Comparison of ENCODE assay signal across 8 cellular contexts in genomic region chr12:121132601-121133481, GRCh38. TPM values are rescaled to one million over a fixed set of nuclear protein-coding genes. Genes with fewer than 3 reads are reported as not detected.
DNase-seq lines count a peak whose midpoint lies in the region; ATAC-seq, FAIRE-seq and TF ChIP-seq lines count a peak whose summit lies in the region.

Gene P2RX7, plus strand, starts transcription at chr12:121132876. Its CDS starts 95 bp downstream, at chr12:121132971.

- H3K27me3 ChIP-seq in heart right ventricle: no peaks in the 10 kb centered on the region
- no peaks in the 10 kb centered on the region for H3K27me3 ChIP-seq in pancreas

- ATAC-seq in heart right ventricle (peak; percentile 62 to 87 (median 74)), pancreas (peak; percentile 78 to 85 (median 83)), HG02973 (IDR thresholded peaks at IDR 0.05; ENCODE audit: unreplicated experiment) (no peak), GM19455 (IDR thresholded peaks at IDR 0.05; ENCODE audit: unreplicated experiment) (no peak)

- H3K36me3 ChIP-seq in heart right ventricle: no peaks in the 10 kb centered on the region
- no peaks in the 10 kb centered on the region for H3K36me3 ChIP-seq in pancreas

- H3K4me1 ChIP-seq in heart right ventricle (peaks cover 2 to 52% (median 34%) of the 10 kb centered on the region in 9 donors), pancreas (peaks cover 0 to 9% (median 0%) of the 10 kb centered on the region in 3 donors)

- H3K27ac ChIP-seq in angular gyrus (ENCODE audit: low read depth, low read length): peak within 1 kb of the TSS; percentile 94
- peak within 1 kb of the TSS; percentile 17 to 82 (median 61) for H3K27ac ChIP-seq in heart right ventricle
- peak within 1 kb of the TSS; percentile 4 to 77 (median 46) for H3K27ac ChIP-seq in pancreas

- no peak for FAIRE-seq in pancreas (lab: Jason Lieb, UNC)

- in situ Hi-C loops in SK-MEL-5 (cut with HindIII; ENCODE audit: low pct_unique_long_range_greater_than_20kb, low sequenced_read_pairs): no loop called here

- DNase-seq in LHCN-M2 (ENCODE audit: low read depth): peak; percentile 67
- DNase-seq in SK-MEL-5 (ENCODE audit: low read depth, low spot score): peak; percentile 92
- DNase-seq in heart right ventricle: peak; percentile 73 to 76
- DNase-seq in pancreas: peak; percentile 58 to 85 (median 74)

- intact Hi-C loops in heart right ventricle (cut with DNase I) (loop anchor here in 3 of 10 donors (5.0 to 10.0 kb wide), 2 partner anchors 72 to 79 kb away; partner anchors contain the start of gene P2RX4 (in 1 of the 3)), pancreas (cut with DNase I) (no loop called here)

- H3K4me3 ChIP-seq in heart right ventricle (peak within 1 kb of the TSS in 9 of 10 donors; percentile 31 to 62 (median 54)), pancreas (peak within 1 kb of the TSS; percentile 20 to 50 (median 22))

- 4 to 5% methylated on average over 25 of the region's 25 CpGs for WGBS in heart right ventricle, 2 donors
- WGBS in pancreas, 2 donors: 5 to 8% methylated on average over 25 of the region's 25 CpGs

- H3K9me3 ChIP-seq in heart right ventricle: no peaks in the 10 kb centered on the region
- no peaks in the 10 kb centered on the region for H3K9me3 ChIP-seq in pancreas

- TF ChIP-seq CTCF in GM12873 (IDR thresholded peaks at IDR 0.05; ENCODE audit: insufficient read depth, low read depth, low read length, missing control alignments) (peak; percentile 4), heart right ventricle (IDR thresholded peaks at IDR 0.05) (peak in 1 of 9 donors; percentile 6), pancreas (IDR thresholded peaks at IDR 0.05) (no peak)

RNA-seq across cellular contexts. Expression of gene P2RX7, which starts in this region (rescaled TPM):
- total RNA-seq in LHCN-M2 (2014; rRNA removed) (0.11 and 0.32 TPM in 2 replicates), heart right ventricle (1 to 10 TPM in 9 of 10 donors, under 1 TPM in 1; 0.52 to 7.0 (median 1.6) TPM), pancreas (1 to 10 TPM in 5 of 6 donors, under 1 TPM in 1; 0.93 to 8.8 (median 1.7) TPM)
- 0.07 TPM for polyA plus RNA-seq in LHCN-M2 (2012)
- total RNA-seq in SK-MEL-5 (2014; rRNA removed; shearing (Covaris generic)): 41.5 and 46.7 TPM in 2 replicates
- 26.8 and 32.3 TPM in 2 replicates for polyA plus RNA-seq in SK-MEL-5 (2015; cell fraction: cytosol; rRNA removed)
- polyA plus RNA-seq in SK-MEL-5 (2015; cell fraction: nucleus; rRNA removed): 27.1 and 37.2 TPM in 2 replicates
- polyA plus RNA-seq in heart right ventricle (1 to 10 TPM in 1 of 2 donors, under 1 TPM in 1; 0.25 to 3.2 TPM), pancreas (1 to 10 TPM in 1 of 2 donors, under 1 TPM in 1; 0.77 to 1.2 TPM)

Comparison
In these comparisons a context has a peak if more than half of its experiments do, and no peak if none do; other contexts are left out.
1. Peak in DNase-seq in LHCN-M2; RNA of the gene not detected or under 1 TPM.
2. ATAC-seq: peak in heart right ventricle (8 of 8) and pancreas (4 of 4); none in HG02973 (single experiment) and GM19455 (single experiment).
3. Peak in every context shown above with its lines, with median percentiles within 50 percentile points of each other: DNase-seq and H3K27ac ChIP-seq.